In the genomic region with DNA sequence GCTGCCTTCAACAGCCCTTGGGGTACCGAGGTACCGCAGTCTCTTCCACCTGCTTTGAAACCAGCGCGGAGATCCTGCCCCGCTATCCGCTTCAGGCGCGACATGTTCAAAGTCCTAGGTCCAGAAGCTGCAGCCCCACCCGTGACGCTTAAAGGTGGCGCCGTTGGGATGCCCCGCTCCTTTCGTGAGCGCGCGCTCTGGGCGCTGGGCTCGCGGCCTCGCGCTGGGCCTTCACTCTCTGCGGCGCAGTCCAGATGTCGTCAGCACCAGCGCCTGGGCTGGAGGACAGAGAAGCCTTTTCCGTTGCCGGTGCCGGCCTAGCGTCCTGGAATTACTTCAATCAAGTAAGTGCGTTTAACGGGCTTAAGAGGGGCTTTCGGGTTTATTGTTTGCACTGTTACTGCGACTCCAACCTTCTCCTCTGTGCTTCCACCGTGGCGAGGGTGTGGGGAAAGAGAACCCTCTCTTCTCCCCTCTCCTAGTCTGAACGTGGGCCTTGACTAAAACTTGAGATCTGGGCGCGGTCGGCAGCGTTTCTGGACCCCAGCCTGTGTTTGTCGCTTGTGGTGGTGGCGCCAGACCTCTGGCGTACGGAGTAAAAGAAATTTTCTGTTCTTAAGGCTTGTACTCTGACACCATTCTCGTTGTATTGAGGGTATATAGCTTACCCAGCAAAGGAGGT, we compare ENCODE assay signal across 8 cellular contexts. TPM values are rescaled to one million over a fixed set of nuclear protein-coding genes. Genes with fewer than 3 reads are reported as not detected.
DNase-seq lines count a peak whose midpoint lies in the region; ATAC-seq and TF ChIP-seq lines count a peak whose summit lies in the region.

A gene (minus strand): TSS at position 143 of the 682 bp plus-strand sequence. CDS start 39 bp downstream, at position 104.

- no peaks in the 10 kb centered on the region for H3K36me3 ChIP-seq in smooth muscle cell (ENCODE audit: low read depth)

- H3K4me3 Mint-ChIP-seq in WTC11: peak within 1 kb of the TSS; percentile 100

- under 1% methylated on average over 46 of the region's 46 CpGs for WGBS in smooth muscle cell (ENCODE audit: low lambda C conversion rate)

- CTCF ChIA-PET in AG04449 (lab: Yijun Ruan, JAX): interaction anchor here (1.1 kb wide), 1 partner anchor 10 kb away, joined by 4 read pairs; no protein-coding TSS in a partner anchor
- CTCF ChIA-PET in WTC11 (lab: Charles Lee): no interaction called here

- H3K9me3 ChIP-seq in smooth muscle cell (replicated peaks; ENCODE audit: low read depth): no peaks in the 10 kb centered on the region

- H3K79me2 ChIP-seq in smooth muscle cell (ENCODE audit: low read depth): peaks cover 97% of the 10 kb centered on the region

- POLR2A ChIA-PET in AG04449 (lab: Yijun Ruan, JAX): interaction anchor here (1.1 to 2.6 kb wide), 3 partner anchors 16 to 205 kb away, joined by 4 to 15 read pairs (median 6); a partner anchor contains a TSS
- POLR2A ChIA-PET in WTC11 (lab: Charles Lee): interaction anchor here (0.5 to 3.4 kb wide), 5 partner anchors 12 to 205 kb away, joined by 3 to 19 read pairs (median 3); a partner anchor contains a TSS

- peaks cover 14% of the 10 kb centered on the region for H3K4me1 Mint-ChIP-seq in WTC11

- no peaks in the 10 kb centered on the region for H3K9me3 Mint-ChIP-seq in WTC11

- peak; percentile 80 for ATAC-seq in GM18907 (IDR thresholded peaks at IDR 0.05; ENCODE audit: unreplicated experiment)
- ATAC-seq in HG03159 (IDR thresholded peaks at IDR 0.05; ENCODE audit: unreplicated experiment): peak; percentile 89
- ATAC-seq in WTC11: peak; percentile 97

- H3K4me1 ChIP-seq in smooth muscle cell (ENCODE audit: low read depth): peaks cover 17% of the 10 kb centered on the region

- H3K36me3 Mint-ChIP-seq in WTC11: no peaks in the 10 kb centered on the region; the same call in 1 of the 2 replicates

- no peaks in the 10 kb centered on the region for H3K27me3 ChIP-seq in smooth muscle cell (ENCODE audit: low read depth)

- peak; percentile 54 for DNase-seq in AG04449 (ENCODE audit: low read depth, low spot score)
- peak; percentile 96 for DNase-seq in NCI-H2227 treated with DMSO at 0.1 percent for 48 hours (lab: John Stamatoyannopoulos, UW)
- peak; percentile 97 for DNase-seq in WTC11 (ENCODE audit: low spot score)
- peak; percentile 95 to 97 for DNase-seq in cardiac fibroblast (ENCODE audit: low read depth in 2 of 2)
- peak; percentile 96 for DNase-seq in iPS-NIHi7 (ENCODE audit: extremely low spot score)
- DNase-seq in smooth muscle cell (lab: John Stamatoyannopoulos, UW; ENCODE audit: unreplicated experiment): peak; percentile 82

- peaks cover 7% of the 10 kb centered on the region for H4K20me1 ChIP-seq in smooth muscle cell (ENCODE audit: low read depth)

- no peaks in the 10 kb centered on the region for H3K27me3 Mint-ChIP-seq in WTC11 (ENCODE audit: low read depth)

- H3K9ac ChIP-seq in smooth muscle cell (ENCODE audit: low read depth): peak within 1 kb of the TSS; percentile 94

- H3K27ac ChIP-seq in smooth muscle cell (ENCODE audit: low read depth): peak within 1 kb of the TSS; percentile 98

- H3K4me3 ChIP-seq in AG04449 (ENCODE audit: low read depth, low read length): peak within 1 kb of the TSS; percentile 97
- peak within 1 kb of the TSS; percentile 84 to 95 for H3K4me3 ChIP-seq in cardiac fibroblast (replicated peaks in 1 of 2; ENCODE audit: low read depth in 2 of 2, low read length in 2 of 2)
- peak within 1 kb of the TSS; percentile 82 for H3K4me3 ChIP-seq in smooth muscle cell

- H3K27ac Mint-ChIP-seq in WTC11: peak within 1 kb of the TSS; percentile 100

- peaks cover 8% of the 10 kb centered on the region for H3F3A ChIP-seq in smooth muscle cell (ENCODE audit: low read depth)

- peak within 1 kb of the TSS; percentile 91 for H2AFZ ChIP-seq in smooth muscle cell (ENCODE audit: low read depth)

- peak within 1 kb of the TSS; percentile 97 for H3K4me2 ChIP-seq in smooth muscle cell

- TF ChIP-seq CTCF in AG04449 (IDR thresholded peaks at IDR 0.05; ENCODE audit: insufficient read depth, low read length, missing control alignments) (no peak), WTC11 (IDR thresholded peaks at IDR 0.05) (no peak), cardiac fibroblast (IDR thresholded peaks at IDR 0.05; ENCODE audit: low read depth, low read length) (peak; percentile 7), smooth muscle cell (IDR thresholded peaks at IDR 0.05; ENCODE audit: borderline replicate concordance, insufficient read depth, poor library complexity, severe bottlenecking) (no peak)

TF ChIP-seq in WTC11, 78 proteins besides CTCF, POLR2A, EP300 and RAD21 (continues in another document):
- TF ChIP-seq ZNF138 (CRISPR knock-in tag; conservative IDR thresholded peaks at IDR 0.05): no peak
- TF ChIP-seq, protein P1, sequence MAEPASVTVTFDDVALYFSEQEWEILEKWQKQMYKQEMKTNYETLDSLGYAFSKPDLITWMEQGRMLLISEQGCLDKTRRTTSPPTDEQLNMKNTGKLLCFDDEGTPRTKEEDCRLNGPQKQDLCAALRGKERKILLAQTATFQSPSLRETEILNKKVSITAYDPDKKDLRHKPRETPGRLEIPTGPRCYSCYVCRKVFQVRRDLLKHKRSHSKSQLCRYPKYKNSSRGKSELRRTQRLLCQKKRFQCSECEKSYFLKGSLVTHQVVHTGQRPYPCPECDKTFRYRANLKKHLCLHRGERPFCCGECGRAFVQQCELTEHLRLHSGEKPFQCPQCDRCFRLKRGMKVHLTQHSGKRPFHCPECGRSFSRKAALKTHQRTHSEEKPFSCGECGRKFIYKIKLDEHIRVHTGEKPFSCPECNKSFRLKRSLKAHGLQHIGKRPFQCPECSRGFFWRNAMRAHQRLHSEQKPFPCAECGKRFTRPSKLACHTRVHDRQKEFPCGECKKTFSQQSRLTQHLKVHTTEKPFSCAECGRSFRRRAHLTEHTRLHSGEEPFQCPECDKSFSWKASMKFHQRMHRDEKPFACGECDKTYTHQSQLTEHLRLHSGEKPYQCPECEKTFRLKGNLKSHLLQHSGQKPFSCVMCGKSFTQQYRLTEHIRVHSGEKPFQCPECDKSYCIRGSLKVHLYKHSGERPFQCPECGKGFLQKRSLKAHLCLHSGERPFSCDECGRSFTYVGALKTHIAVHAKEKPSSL (CRISPR knock-in tag; conservative IDR thresholded peaks at IDR 0.05): no peak
- TF ChIP-seq JUN (CRISPR knock-in tag; IDR thresholded peaks at IDR 0.05): no peak
- TF ChIP-seq RELA (CRISPR knock-in tag; IDR thresholded peaks at IDR 0.05; ENCODE audit: borderline replicate concordance): no peak
- TF ChIP-seq, protein P2, sequence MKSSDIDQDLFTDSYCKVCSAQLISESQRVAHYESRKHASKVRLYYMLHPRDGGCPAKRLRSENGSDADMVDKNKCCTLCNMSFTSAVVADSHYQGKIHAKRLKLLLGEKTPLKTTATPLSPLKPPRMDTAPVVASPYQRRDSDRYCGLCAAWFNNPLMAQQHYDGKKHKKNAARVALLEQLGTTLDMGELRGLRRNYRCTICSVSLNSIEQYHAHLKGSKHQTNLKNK (CRISPR knock-in tag; IDR thresholded peaks at IDR 0.05): no peak
- no peak for TF ChIP-seq MXD4 (CRISPR knock-in tag; IDR thresholded peaks at IDR 0.05; ENCODE audit: borderline replicate concordance)
- TF ChIP-seq OVOL2 (CRISPR knock-in tag; IDR thresholded peaks at IDR 0.05; ENCODE audit: borderline replicate concordance): no peak
- TF ChIP-seq TP53 (CRISPR knock-in tag; IDR thresholded peaks at IDR 0.05): 0 out of 2 replicates have a peak, but pooled peaks have one; percentile 46
- TF ChIP-seq, protein P3, sequence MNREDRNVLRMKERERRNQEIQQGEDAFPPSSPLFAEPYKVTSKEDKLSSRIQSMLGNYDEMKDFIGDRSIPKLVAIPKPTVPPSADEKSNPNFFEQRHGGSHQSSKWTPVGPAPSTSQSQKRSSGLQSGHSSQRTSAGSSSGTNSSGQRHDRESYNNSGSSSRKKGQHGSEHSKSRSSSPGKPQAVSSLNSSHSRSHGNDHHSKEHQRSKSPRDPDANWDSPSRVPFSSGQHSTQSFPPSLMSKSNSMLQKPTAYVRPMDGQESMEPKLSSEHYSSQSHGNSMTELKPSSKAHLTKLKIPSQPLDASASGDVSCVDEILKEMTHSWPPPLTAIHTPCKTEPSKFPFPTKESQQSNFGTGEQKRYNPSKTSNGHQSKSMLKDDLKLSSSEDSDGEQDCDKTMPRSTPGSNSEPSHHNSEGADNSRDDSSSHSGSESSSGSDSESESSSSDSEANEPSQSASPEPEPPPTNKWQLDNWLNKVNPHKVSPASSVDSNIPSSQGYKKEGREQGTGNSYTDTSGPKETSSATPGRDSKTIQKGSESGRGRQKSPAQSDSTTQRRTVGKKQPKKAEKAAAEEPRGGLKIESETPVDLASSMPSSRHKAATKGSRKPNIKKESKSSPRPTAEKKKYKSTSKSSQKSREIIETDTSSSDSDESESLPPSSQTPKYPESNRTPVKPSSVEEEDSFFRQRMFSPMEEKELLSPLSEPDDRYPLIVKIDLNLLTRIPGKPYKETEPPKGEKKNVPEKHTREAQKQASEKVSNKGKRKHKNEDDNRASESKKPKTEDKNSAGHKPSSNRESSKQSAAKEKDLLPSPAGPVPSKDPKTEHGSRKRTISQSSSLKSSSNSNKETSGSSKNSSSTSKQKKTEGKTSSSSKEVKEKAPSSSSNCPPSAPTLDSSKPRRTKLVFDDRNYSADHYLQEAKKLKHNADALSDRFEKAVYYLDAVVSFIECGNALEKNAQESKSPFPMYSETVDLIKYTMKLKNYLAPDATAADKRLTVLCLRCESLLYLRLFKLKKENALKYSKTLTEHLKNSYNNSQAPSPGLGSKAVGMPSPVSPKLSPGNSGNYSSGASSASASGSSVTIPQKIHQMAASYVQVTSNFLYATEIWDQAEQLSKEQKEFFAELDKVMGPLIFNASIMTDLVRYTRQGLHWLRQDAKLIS (CRISPR knock-in tag; IDR thresholded peaks at IDR 0.05; ENCODE audit: borderline replicate concordance): peak; percentile 68; the same call in 1 of the 2 replicates
- TF ChIP-seq ESRRA (CRISPR knock-in tag; IDR thresholded peaks at IDR 0.05; ENCODE audit: borderline replicate concordance): no peak; the same call in 1 of the 2 replicates
- TF ChIP-seq, protein P4, sequence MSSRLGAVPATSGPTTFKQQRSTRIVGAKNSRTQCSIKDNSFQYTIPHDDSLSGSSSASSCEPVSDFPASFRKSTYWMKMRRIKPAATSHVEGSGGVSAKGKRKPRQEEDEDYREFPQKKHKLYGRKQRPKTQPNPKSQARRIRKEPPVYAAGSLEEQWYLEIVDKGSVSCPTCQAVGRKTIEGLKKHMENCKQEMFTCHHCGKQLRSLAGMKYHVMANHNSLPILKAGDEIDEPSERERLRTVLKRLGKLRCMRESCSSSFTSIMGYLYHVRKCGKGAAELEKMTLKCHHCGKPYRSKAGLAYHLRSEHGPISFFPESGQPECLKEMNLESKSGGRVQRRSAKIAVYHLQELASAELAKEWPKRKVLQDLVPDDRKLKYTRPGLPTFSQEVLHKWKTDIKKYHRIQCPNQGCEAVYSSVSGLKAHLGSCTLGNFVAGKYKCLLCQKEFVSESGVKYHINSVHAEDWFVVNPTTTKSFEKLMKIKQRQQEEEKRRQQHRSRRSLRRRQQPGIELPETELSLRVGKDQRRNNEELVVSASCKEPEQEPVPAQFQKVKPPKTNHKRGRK (CRISPR knock-in tag; IDR thresholded peaks at IDR 0.05; ENCODE audit: borderline replicate concordance): no peak

RNA-seq across cellular contexts. Expression of the gene that starts here (rescaled TPM):
- total RNA-seq in WTC11 (2021): 26.7 to 31.5 TPM (median 31.0 TPM) in 3 replicates
- 32.9 and 37.3 TPM in 2 replicates for total RNA-seq in smooth muscle cell
- polyA plus RNA-seq in smooth muscle cell: 11.8 and 12.2 TPM in 2 replicates

Comparison
In these comparisons a context has a peak if more than half of its experiments do, and no peak if none do; other contexts are left out.
1. Peak in every context shown above with its lines: DNase-seq, ATAC-seq, H3K4me3 ChIP-seq and H3K27ac ChIP-seq.